9 cellular contexts compared by ENCODE assay signal in the genomic region with DNA sequence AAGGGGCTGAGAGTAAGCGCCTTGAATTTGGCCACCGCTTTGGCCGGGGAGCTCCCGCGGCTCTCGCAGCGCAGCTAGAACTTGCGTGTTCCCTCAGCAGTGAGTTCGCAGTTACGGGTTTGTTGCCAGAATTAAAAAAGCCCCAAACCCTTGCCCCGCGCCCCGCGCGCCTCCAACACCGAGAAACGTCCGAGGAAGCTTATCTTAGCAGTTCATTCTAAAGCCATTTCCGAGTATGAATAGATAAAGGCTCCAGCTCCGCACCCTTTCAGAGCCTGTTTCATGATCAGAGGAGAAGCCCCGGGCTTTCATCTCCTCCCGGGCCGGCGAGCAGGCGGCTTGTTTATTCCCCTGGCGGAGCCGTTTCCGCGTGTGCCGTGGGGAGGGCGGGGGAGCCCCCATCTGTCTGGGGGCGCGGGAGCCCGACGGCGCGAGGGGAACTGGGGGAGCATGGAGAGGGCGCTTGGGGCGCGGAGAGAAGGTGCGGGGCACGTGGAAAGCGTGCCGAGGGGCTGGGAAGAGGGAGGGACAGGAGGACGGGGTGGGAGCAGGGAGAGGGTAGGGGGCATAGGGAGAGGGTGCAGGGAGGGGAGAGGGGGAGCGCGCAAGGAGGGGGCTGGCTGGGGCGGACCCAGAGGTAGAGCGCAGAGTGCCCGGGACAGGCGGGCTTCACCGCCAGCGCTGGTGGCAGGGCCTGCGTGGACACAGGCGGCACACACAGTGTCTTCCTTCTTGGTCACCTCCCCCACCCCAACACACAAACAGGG. TPM values are rescaled to one million over a fixed set of nuclear protein-coding genes. Genes with fewer than 3 reads are reported as not detected.
DNase-seq lines count a peak whose midpoint lies in the region; ATAC-seq, FAIRE-seq and TF ChIP-seq lines count a peak whose summit lies in the region.
"Had no signal": no experiment of that assay in that cellular context is flagged by ENCODE, and none has a peak within 500 bp of the region (broad histone marks: within the 10 kb centered on the region; RNA-seq: fewer than 3 reads in every experiment).

No MANE protein-coding gene starts in this region.

- H3K4me3 ChIP-seq in NT2/D1 (ENCODE audit: insufficient read length, low read depth) (peak overlapping the region; percentile 34), fibroblast of villous mesenchyme (ENCODE audit: low read depth, low read length) (peak overlapping the region; percentile 34), rectal smooth muscle tissue (ENCODE audit: low read length) (peak overlapping the region; percentile 15)
- H3K4me3 ChIP-seq: SJSA1 had no signal

- H3K4me3 Mint-ChIP-seq in activated T-helper 2 cell treated with anti-CD3 and anti-CD28 coated beads, Interferon-gamma antibody, Interleukin-2, Interleukin-4, amounts not matched to agents 10 μg/mL and 5 μg/mL and 100 μg/mL, durations not matched to agents 14 hours and 24 hours and 36 hours (ENCODE audit: low read depth), result no peak overlapping the region

- TF ChIP-seq CTCF in fibroblast of villous mesenchyme (IDR thresholded peaks at IDR 0.05; ENCODE audit: insufficient read depth, low read depth, low read length), result no peak

- H3K9ac ChIP-seq in ES-I3 (ENCODE audit: low read depth, low read length) (peak overlapping the region; percentile 40; the same call in 1 of the 2 replicates), NT2/D1 (ENCODE audit: insufficient read length, low read depth) (peak overlapping the region; percentile 28), rectal smooth muscle tissue (ENCODE audit: low read length) (no peak overlapping the region)

- H3K27me3 ChIP-seq in NT2/D1 (ENCODE audit: insufficient read depth, insufficient read length) (peaks cover 62% of the 10 kb centered on the region), rectal smooth muscle tissue (ENCODE audit: control insufficient read depth, insufficient read depth, low read length) (peaks cover 10% of the 10 kb centered on the region)

- H3K9me3 ChIP-seq in ES-I3 (ENCODE audit: control insufficient read depth, insufficient read depth, low read length) (no peaks in the 10 kb centered on the region), NT2/D1 (ENCODE audit: insufficient read depth, low read length) (no peaks in the 10 kb centered on the region)
- H3K9me3 ChIP-seq: SJSA1 had no signal

- H3K4me1 Mint-ChIP-seq in activated T-helper 2 cell treated with anti-CD3 and anti-CD28 coated beads, Interferon-gamma antibody, Interleukin-2, Interleukin-4, amounts not matched to agents 10 μg/mL and 5 μg/mL and 100 μg/mL, durations not matched to agents 14 hours and 24 hours and 36 hours (ENCODE audit: low read depth), result peaks cover 3% of the 10 kb centered on the region

- H3K27ac Mint-ChIP-seq in activated T-helper 2 cell treated with anti-CD3 and anti-CD28 coated beads, Interferon-gamma antibody, Interleukin-2, Interleukin-4, amounts not matched to agents 10 μg/mL and 5 μg/mL and 100 μg/mL, durations not matched to agents 14 hours and 24 hours and 36 hours, result no peak overlapping the region

- H3K4me1 ChIP-seq in ES-I3 (ENCODE audit: insufficient read depth, low read length), result peaks cover 12% of the 10 kb centered on the region
- H3K4me1 ChIP-seq in NT2/D1 (ENCODE audit: insufficient read depth, insufficient read length), result peaks cover 8% of the 10 kb centered on the region
- H3K4me1 ChIP-seq in rectal smooth muscle tissue (ENCODE audit: control insufficient read depth, insufficient read depth, low read length), result no peaks in the 10 kb centered on the region

- H3K36me3 Mint-ChIP-seq in activated T-helper 2 cell treated with anti-CD3 and anti-CD28 coated beads, Interferon-gamma antibody, Interleukin-2, Interleukin-4, amounts not matched to agents 10 μg/mL and 5 μg/mL and 100 μg/mL, durations not matched to agents 14 hours and 24 hours and 36 hours (ENCODE audit: low read depth), result no peaks in the 10 kb centered on the region

- H3K27ac ChIP-seq in rectal smooth muscle tissue (ENCODE audit: low read depth, low read length), result no peak overlapping the region
- H3K27ac ChIP-seq: SJSA1 had no signal

- ATAC-seq in HG03196 (IDR thresholded peaks at IDR 0.05; ENCODE audit: unreplicated experiment), result no peak

- DNase-seq in NT2/D1 (ENCODE audit: low read depth, low spot score), result no peak
- peak; percentile 20 for DNase-seq in fibroblast of villous mesenchyme (ENCODE audit: low read depth)
- DNase-seq in activated T-helper 2 cell treated with anti-CD3 and anti-CD28 coated beads, Interferon-gamma antibody, Interleukin-2, Interleukin-4, amounts not matched to agents 10 μg/mL and 5 μg/mL and 100 μg/mL, durations not matched to agents 14 hours and 24 hours and 36 hours (ENCODE audit: low spot score), result no peak
- no peak for DNase-seq in H54 (ENCODE audit: insufficient read length, low spot score)
- DNase-seq: anterior cingulate cortex had no signal

- intact Hi-C loops in activated T-helper 2 cell treated with anti-CD3 and anti-CD28 coated beads, Interferon-gamma antibody, Interleukin-2, Interleukin-4, amounts not matched to agents 10 μg/mL and 5 μg/mL and 100 μg/mL, durations not matched to agents 14 hours and 24 hours and 36 hours (cut with micrococcal nuclease), result no loop called here

- no peak for FAIRE-seq in H54 (lab: Jason Lieb, UNC)

- H3K9me3 Mint-ChIP-seq in activated T-helper 2 cell treated with anti-CD3 and anti-CD28 coated beads, Interferon-gamma antibody, Interleukin-2, Interleukin-4, amounts not matched to agents 10 μg/mL and 5 μg/mL and 100 μg/mL, durations not matched to agents 14 hours and 24 hours and 36 hours, result no peaks in the 10 kb centered on the region

- no peak for TF ChIP-seq POLR2A in H54 (IDR thresholded peaks at IDR 0.05; ENCODE audit: low read depth, low read length)

- H3K36me3 ChIP-seq in ES-I3 (ENCODE audit: insufficient read depth, low read length), result no peaks in the 10 kb centered on the region
- H3K36me3 ChIP-seq in NT2/D1 (ENCODE audit: insufficient read depth, insufficient read length, low read length), result no peaks in the 10 kb centered on the region
- H3K36me3 ChIP-seq in rectal smooth muscle tissue (ENCODE audit: control insufficient read depth, insufficient read depth, low read length), result no peaks in the 10 kb centered on the region
- H3K36me3 ChIP-seq: SJSA1 had no signal

- H3K27me3 Mint-ChIP-seq in activated T-helper 2 cell treated with anti-CD3 and anti-CD28 coated beads, Interferon-gamma antibody, Interleukin-2, Interleukin-4, amounts not matched to agents 10 μg/mL and 5 μg/mL and 100 μg/mL, durations not matched to agents 14 hours and 24 hours and 36 hours (ENCODE audit: low read depth), result peaks cover 70% of the 10 kb centered on the region

RNA-seq across cellular contexts. Expression of a gene that starts 9.9 kb away (rescaled TPM):
- total RNA-seq in fibroblast of villous mesenchyme, result not detected in 2 replicates
- not detected in 2 replicates for total RNA-seq in activated T-helper 2 cell treated with anti-CD3 and anti-CD28 coated beads, Interferon-gamma antibody, Interleukin-2, Interleukin-4, amounts not matched to agents 10 μg/mL and 5 μg/mL and 100 μg/mL, durations not matched to agents 14 hours and 24 hours and 36 hours
